Comparison of ENCODE assay signal across 25 cellular contexts in the genomic region with DNA sequence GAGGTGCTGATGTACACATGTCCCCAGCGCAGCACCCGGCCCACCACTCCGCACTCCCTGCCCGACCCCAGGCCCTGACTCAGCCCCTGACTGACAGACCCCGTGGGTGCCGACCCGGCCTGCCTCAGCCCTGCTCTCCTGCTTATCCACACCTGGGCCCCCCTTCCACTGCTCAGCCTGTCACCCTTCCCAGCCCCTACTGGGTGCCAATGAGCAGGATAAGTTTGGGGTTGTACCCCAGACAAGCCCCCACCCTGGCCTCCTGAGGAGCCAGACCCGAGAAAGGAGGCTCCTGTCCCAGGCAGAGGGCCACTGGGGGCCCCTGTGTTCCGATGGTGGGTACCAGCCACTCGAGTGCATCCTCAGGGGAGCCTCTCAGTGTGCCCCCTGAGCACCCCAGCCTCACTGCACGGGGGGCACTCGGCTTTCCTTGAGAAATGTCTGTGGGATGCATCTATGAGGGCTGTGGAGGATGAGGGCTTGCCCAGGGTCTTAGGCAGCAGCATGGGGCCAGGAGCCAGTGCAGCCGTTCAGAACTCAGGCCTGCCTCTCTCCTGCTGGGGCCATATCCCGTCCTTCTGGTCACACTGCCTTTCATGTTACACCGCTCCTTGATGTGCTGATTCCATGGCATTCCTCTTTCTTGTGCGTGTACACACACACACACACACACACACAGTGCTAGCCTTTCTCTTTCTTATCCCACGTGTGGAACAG.
DNase-seq lines count a peak whose midpoint lies in the region; FAIRE-seq and TF ChIP-seq lines count a peak whose summit lies in the region.
"Had no signal": no experiment of that assay in that cellular context is flagged by ENCODE, and none has a peak within 500 bp of the region (broad histone marks: within the 10 kb centered on the region; RNA-seq: fewer than 3 reads in every experiment).

No MANE protein-coding gene starts in this region.

- TF ChIP-seq CTCF in chondrocyte (IDR thresholded peaks at IDR 0.05) (no peak), progenitor cell of endocrine pancreas (IDR thresholded peaks at IDR 0.05; ENCODE audit: unreplicated experiment) (no peak)

- H3K27me3 Mint-ChIP-seq in chondrocyte (ENCODE audit: low read depth) (peaks cover 4% of the 10 kb centered on the region), progenitor cell of endocrine pancreas (peaks cover 8% of the 10 kb centered on the region)

- no peaks in the 10 kb centered on the region for H3K9me3 ChIP-seq in HUES6 (ENCODE audit: control insufficient read depth, insufficient read depth, low read depth, low read length)
- no peaks in the 10 kb centered on the region for H3K9me3 ChIP-seq in mesenchymal stem cell (ENCODE audit: control insufficient read depth, low read length)
- H3K9me3 ChIP-seq: body of pancreas, heart right ventricle, upper lobe of left lung had no signal

- FAIRE-seq in GM19239 (lab: Jason Lieb, UNC), result no peak
- FAIRE-seq: keratinocyte, TTC549 had no signal

- H3K27ac ChIP-seq in HUES6 (ENCODE audit: low read depth, low read length) (peak overlapping the region; percentile 37; the same call in 1 of the 2 replicates), mesenchymal stem cell (ENCODE audit: low read length, poor library complexity, severe bottlenecking) (no peak overlapping the region)

- no peak overlapping the region for H3K27ac Mint-ChIP-seq in chondrocyte (ENCODE audit: unreplicated experiment)
- H3K27ac Mint-ChIP-seq in progenitor cell of endocrine pancreas, result peak overlapping the region; percentile 88
- H3K27ac Mint-ChIP-seq: activated CD8-positive, alpha-beta memory T cell treated with anti-CD3 and anti-CD28 coated beads, Interleukin-2, amount 10 ng/mL, durations not matched to agents 7 days and 5 days; activated naive CD8-positive, alpha-beta T cell treated with anti-CD3 and anti-CD28 coated beads for 36 hours; activated T-helper 1 cell treated with anti-CD3 and anti-CD28 coated beads, Interleukin-12 subunit alpha, Interleukin-12 subunit beta, Interleukin-2, Interleukin-4 antibody, amounts not matched to agents 30 ng/mL and 10 ng/mL and 1 ng/mL, durations not matched to agents 14 hours and 24 hours and 36 hours; memory B cell; T-cell had no signal

- H3K18ac ChIP-seq in mesenchymal stem cell (ENCODE audit: low read depth in 1 of 2, low read length in 2 of 2), result peak overlapping the region; percentile 68 to 79

- peak overlapping the region; percentile 73 for H2BK15ac ChIP-seq in mesenchymal stem cell (ENCODE audit: low read depth, poor library complexity, severe bottlenecking)

- no peaks in the 10 kb centered on the region for H3K36me3 ChIP-seq in HUES6 (ENCODE audit: control insufficient read depth, insufficient read depth, low read length)
- H3K36me3 ChIP-seq in mesenchymal stem cell (ENCODE audit: control insufficient read depth in 1 of 2, insufficient read depth in 2 of 2, low read depth in 1 of 2, low read length in 2 of 2), result no peaks in the 10 kb centered on the region
- H3K36me3 ChIP-seq: heart right ventricle, upper lobe of left lung had no signal

- H3K36me3 Mint-ChIP-seq in chondrocyte (ENCODE audit: low read depth) (no peaks in the 10 kb centered on the region), progenitor cell of endocrine pancreas (ENCODE audit: insufficient read depth) (no peaks in the 10 kb centered on the region)
- H3K36me3 Mint-ChIP-seq: activated naive CD8-positive, alpha-beta T cell treated with anti-CD3 and anti-CD28 coated beads for 36 hours; memory B cell; T-cell had no signal

- peaks cover 44% of the 10 kb centered on the region for H3K4me1 ChIP-seq in HUES6 (ENCODE audit: control insufficient read depth, insufficient read depth, low read length)
- peaks cover 71% of the 10 kb centered on the region for H3K4me1 ChIP-seq in mesenchymal stem cell (ENCODE audit: control insufficient read depth, insufficient read depth, low read depth, low read length)
- H3K4me1 ChIP-seq: body of pancreas had no signal

- H3K4me1 Mint-ChIP-seq in chondrocyte (ENCODE audit: low read depth), result peaks cover 30% of the 10 kb centered on the region
- H3K4me1 Mint-ChIP-seq in progenitor cell of endocrine pancreas (ENCODE audit: low read depth), result peaks cover 17% of the 10 kb centered on the region

- no peak overlapping the region for H2BK5ac ChIP-seq in mesenchymal stem cell (ENCODE audit: low read depth, low read length, poor library complexity, severe bottlenecking)

- H3K4me3 ChIP-seq in HUES6 (ENCODE audit: low read depth, low read length) (no peak overlapping the region; the same call in 1 of the 2 replicates), mesenchymal stem cell (ENCODE audit: insufficient read depth in 1 of 2, low read depth in 1 of 2, low read length in 2 of 2) (no peak overlapping the region)
- H3K4me3 ChIP-seq: body of pancreas had no signal

- H2AK5ac ChIP-seq in mesenchymal stem cell (ENCODE audit: low read length, severe bottlenecking), result peak overlapping the region; percentile 55

- DNase-seq in chondrocyte (ENCODE audit: low spot score) (peak; percentile 94), mesenchymal stem cell (peak; percentile 44), progenitor cell of endocrine pancreas (ENCODE audit: low spot score, unreplicated experiment) (no peak), NCI-H2081 (lab: John Stamatoyannopoulos, UW) (no peak), GM19239 (ENCODE audit: insufficient read length, low spot score) (no peak), mesenteric fat pad (ENCODE audit: low spot score) (no peak)
- DNase-seq: activated CD8-positive, alpha-beta memory T cell treated with anti-CD3 and anti-CD28 coated beads, Interleukin-2, amount 10 ng/mL, durations not matched to agents 7 days and 5 days; activated naive CD8-positive, alpha-beta T cell treated with anti-CD3 and anti-CD28 coated beads for 36 hours; cortex of kidney; DND-41; heart right ventricle; KG1; NCI-H1694 treated with DMSO at 0.1 percent for 48 hours; NCI-H2227 treated with DMSO at 0.1 percent for 48 hours; NCI-H774; SIG-M5; stimulated activated CD4-positive, alpha-beta T cell treated with anti-CD3 and anti-CD28 coated beads, Interleukin-4, amount 100 ng/mL, for 4 hours; T-cell had no signal

- H4K91ac ChIP-seq in mesenchymal stem cell (ENCODE audit: low read length), result peak overlapping the region; percentile 60

- peak overlapping the region in 1 of 2 experiments; percentile 3 for H3K23ac ChIP-seq in mesenchymal stem cell (ENCODE audit: low read length in 2 of 2)

- H3K4me3 Mint-ChIP-seq in chondrocyte (ENCODE audit: unreplicated experiment) (no peak overlapping the region), progenitor cell of endocrine pancreas (ENCODE audit: low read depth) (no peak overlapping the region)
- H3K4me3 Mint-ChIP-seq: activated CD8-positive, alpha-beta memory T cell treated with anti-CD3 and anti-CD28 coated beads, Interleukin-2, amount 10 ng/mL, durations not matched to agents 7 days and 5 days; activated naive CD8-positive, alpha-beta T cell treated with anti-CD3 and anti-CD28 coated beads for 36 hours; activated T-helper 1 cell treated with anti-CD3 and anti-CD28 coated beads, Interleukin-12 subunit alpha, Interleukin-12 subunit beta, Interleukin-2, Interleukin-4 antibody, amounts not matched to agents 30 ng/mL and 10 ng/mL and 1 ng/mL, durations not matched to agents 14 hours and 24 hours and 36 hours; memory B cell had no signal

- no peak overlapping the region for H3K4me2 ChIP-seq in mesenchymal stem cell (ENCODE audit: low read length, poor library complexity, severe bottlenecking)

- H2BK12ac ChIP-seq in mesenchymal stem cell (ENCODE audit: low read length in 2 of 2), result peak overlapping the region; percentile 85 to 94

- H3K27me3 ChIP-seq in HUES6 (ENCODE audit: control insufficient read depth, insufficient read depth, low read length), result no peaks in the 10 kb centered on the region
- H3K27me3 ChIP-seq in mesenchymal stem cell (ENCODE audit: control insufficient read depth in 1 of 2, insufficient read depth in 1 of 2, low read length in 2 of 2), result peaks cover 0 to 8% of the 10 kb centered on the region in 2 experiments
- H3K27me3 ChIP-seq: body of pancreas had no signal

- H2AFZ ChIP-seq in mesenchymal stem cell (ENCODE audit: low read depth, low read length), result no peak overlapping the region

- no peaks in the 10 kb centered on the region for H3K9me3 Mint-ChIP-seq in chondrocyte (ENCODE audit: low read depth)
- no peaks in the 10 kb centered on the region for H3K9me3 Mint-ChIP-seq in progenitor cell of endocrine pancreas (ENCODE audit: low read depth)
- H3K9me3 Mint-ChIP-seq: activated naive CD8-positive, alpha-beta T cell treated with anti-CD3 and anti-CD28 coated beads for 36 hours; activated T-helper 1 cell treated with anti-CD3 and anti-CD28 coated beads, Interleukin-12 subunit alpha, Interleukin-12 subunit beta, Interleukin-2, Interleukin-4 antibody, amounts not matched to agents 30 ng/mL and 10 ng/mL and 1 ng/mL, durations not matched to agents 14 hours and 24 hours and 36 hours; memory B cell; T-cell had no signal

- H3K4ac ChIP-seq in mesenchymal stem cell (ENCODE audit: low read depth in 1 of 2, low read length in 2 of 2), result peak overlapping the region; percentile 52 to 73

- H2BK120ac ChIP-seq in mesenchymal stem cell (ENCODE audit: low read depth, low read length), result peak overlapping the region; percentile 27

- no peaks in the 10 kb centered on the region for H3K79me1 ChIP-seq in mesenchymal stem cell (replicated peaks; ENCODE audit: low read length, poor library complexity, severe bottlenecking)

- WGBS in mesenchymal stem cell, result 78% methylated on average over 17 of the region's 17 CpGs

- peak overlapping the region; percentile 52 for H4K8ac ChIP-seq in mesenchymal stem cell (ENCODE audit: low read length)

- H3K9ac ChIP-seq in HUES6 (ENCODE audit: low read length) (peak overlapping the region; percentile 61), mesenchymal stem cell (ENCODE audit: low read length) (no peak overlapping the region)

- peak overlapping the region in 1 of 2 experiments; percentile 63 for H3K14ac ChIP-seq in mesenchymal stem cell (ENCODE audit: low read length in 2 of 2)

Comparison
In these comparisons a context has a peak if more than half of its experiments do, and no peak if none do; other contexts are left out.
1. DNase-seq: peak in chondrocyte (single experiment) and mesenchymal stem cell (single experiment); none in progenitor cell of endocrine pancreas (single experiment), NCI-H2081 (0 of 2), GM19239 (single experiment) and mesenteric fat pad (single experiment).